In the genomic region with DNA sequence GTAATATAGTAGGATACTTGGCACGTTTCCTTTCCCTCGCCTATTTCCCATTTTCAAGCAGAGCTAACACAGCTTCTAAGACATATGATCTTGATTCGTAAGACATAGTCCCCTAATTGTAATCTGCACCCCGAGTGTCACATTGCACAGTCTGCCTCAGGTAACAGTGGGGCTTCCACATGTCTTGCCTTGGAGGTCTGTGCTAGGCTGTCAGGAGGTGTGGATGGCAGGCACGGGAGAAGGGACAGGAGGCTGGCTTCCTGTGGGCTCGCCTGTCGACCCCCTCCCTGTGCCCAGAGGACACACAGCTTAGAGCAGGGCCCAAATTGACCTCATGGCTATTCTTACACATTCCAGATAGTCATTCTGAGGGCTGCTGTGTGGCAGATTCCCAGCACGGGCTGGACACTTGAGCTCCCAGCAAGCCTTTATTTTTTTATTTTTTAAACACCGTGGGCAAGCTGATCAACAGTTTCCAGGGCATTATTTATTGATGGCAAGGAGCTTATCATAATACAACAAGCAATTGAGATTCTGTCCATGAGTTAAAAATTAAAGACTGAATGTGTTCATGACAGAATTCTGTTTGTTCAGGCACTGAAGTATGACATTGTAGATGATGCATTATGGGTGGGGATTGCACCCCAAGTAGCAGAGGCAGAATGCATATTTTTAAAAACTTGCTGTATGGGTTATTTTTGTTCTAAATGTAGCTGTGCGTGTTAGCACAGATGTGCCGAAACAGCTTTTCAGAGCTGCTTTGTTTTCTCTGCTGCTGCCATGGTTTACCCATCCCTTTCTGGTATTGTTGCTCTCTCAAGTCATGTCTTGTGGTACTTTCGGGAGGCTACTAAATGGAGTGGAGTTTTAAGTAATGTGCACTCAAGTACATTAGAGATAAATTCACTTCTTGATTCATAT, we compare ENCODE assay signal across 18 cellular contexts.
DNase-seq lines count a peak whose midpoint lies in the region; ATAC-seq, FAIRE-seq and TF ChIP-seq lines count a peak whose summit lies in the region.
"Had no signal": no experiment of that assay in that cellular context is flagged by ENCODE, and none has a peak within 500 bp of the region (broad histone marks: within the 10 kb centered on the region; RNA-seq: fewer than 3 reads in every experiment).

No MANE protein-coding gene starts in this region.

- DNase-seq in GM12891 (ENCODE audit: insufficient read length, low spot score) (no peak), MM.1S (peak; percentile 74), heart left ventricle (peak in 2 of 5 donors; percentile 41 to 53), osteocyte (ENCODE audit: extremely low spot score, unreplicated experiment) (no peak), GM19238 (ENCODE audit: insufficient read length, low spot score) (no peak), WTC11 (ENCODE audit: low spot score) (no peak)
- no peak for DNase-seq in activated naive CD4-positive, alpha-beta T cell (lab: John Stamatoyannopoulos, UW)
- DNase-seq: activated CD8-positive, alpha-beta memory T cell treated with anti-CD3 and anti-CD28 coated beads for 24 hours; activated naive CD4-positive, alpha-beta T cell treated with anti-CD3 and anti-CD28 coated beads, Interleukin-2, amount 10 ng/mL, durations not matched to agents 7 days and 5 days; BE2C; central memory CD4-positive, alpha-beta T cell; GF-D8; NCI-H1092 treated with DMSO at 0.1 percent for 48 hours; stimulated activated CD4-positive, alpha-beta T cell treated with anti-CD3 and anti-CD28 coated beads, Interleukin-4, amount 100 ng/mL, for 24 hours; stimulated activated naive CD8-positive, alpha-beta T cell treated with anti-CD3 and anti-CD28 coated beads, Interleukin-15, Interleukin-2, amounts not matched to agents 100 U/mL and 50 U/mL, for 24 hours; T1000 had no signal

- peaks cover 7% of the 10 kb centered on the region for H3K36me3 Mint-ChIP-seq in osteocyte (ENCODE audit: unreplicated experiment)
- H3K36me3 Mint-ChIP-seq in WTC11: peaks cover 5% of the 10 kb centered on the region; the same call in 1 of the 2 replicates

- CTCF ChIA-PET in WTC11 (lab: Charles Lee): interaction anchor here (0.9 kb wide), 1 partner anchor 48 kb away, joined by 3 read pairs; no protein-coding TSS in a partner anchor

- H3K9ac ChIP-seq in MM.1S (ENCODE audit: low read length): peak overlapping the region; percentile 49

- H3K9me3 ChIP-seq in MM.1S (replicated peaks; ENCODE audit: insufficient read depth, low read length) (no peaks in the 10 kb centered on the region), heart left ventricle (no peaks in the 10 kb centered on the region)
- H3K9me3 ChIP-seq: BE2C, prostate gland had no signal

- ATAC-seq in heart left ventricle (peak; percentile 82 to 91 (median 88)), HG03565 (IDR thresholded peaks at IDR 0.05; ENCODE audit: unreplicated experiment) (no peak), WTC11 (no peak)
- ATAC-seq: stimulated activated naive CD8-positive, alpha-beta T cell treated with anti-CD3 and anti-CD28 coated beads, Interleukin-15, Interleukin-2, amounts not matched to agents 100 U/mL and 50 U/mL, for 24 hours had no signal

- TF ChIP-seq CTCF in MM.1S (IDR thresholded peaks at IDR 0.05; ENCODE audit: low read length): no peak
- no peak for TF ChIP-seq CTCF in heart left ventricle (IDR thresholded peaks at IDR 0.05)
- TF ChIP-seq CTCF in osteocyte (IDR thresholded peaks at IDR 0.05): no peak
- TF ChIP-seq CTCF in WTC11 (IDR thresholded peaks at IDR 0.05): no peak

- TF ChIP-seq POLR2A in GM12891 (IDR thresholded peaks at IDR 0.05; ENCODE audit: low read depth, low read length) (peak; percentile 24; the same call in 1 of the 2 replicates), heart left ventricle (IDR thresholded peaks at IDR 0.05) (no peak)

- H3K4me3 ChIP-seq in MM.1S (ENCODE audit: low read length) (peak overlapping the region; percentile 19; the same call in 1 of the 2 replicates), heart left ventricle (no peak overlapping the region)
- H3K4me3 ChIP-seq: prostate gland had no signal

- peaks cover 29% of the 10 kb centered on the region for H3K79me2 ChIP-seq in MM.1S (ENCODE audit: low read length)

- peak overlapping the region; percentile 62 for H3K27ac Mint-ChIP-seq in osteocyte (ENCODE audit: unreplicated experiment)
- no peak overlapping the region; the same call in 1 of the 2 replicates for H3K27ac Mint-ChIP-seq in WTC11
- H3K27ac Mint-ChIP-seq: activated naive CD4-positive, alpha-beta T cell treated with anti-CD3 and anti-CD28 coated beads, Interleukin-2, amount 10 ng/mL, durations not matched to agents 7 days and 5 days had no signal

- H3K4me3 Mint-ChIP-seq in osteocyte (ENCODE audit: unreplicated experiment): peak overlapping the region; percentile 12
- no peak overlapping the region for H3K4me3 Mint-ChIP-seq in WTC11
- H3K4me3 Mint-ChIP-seq: activated naive CD4-positive, alpha-beta T cell treated with anti-CD3 and anti-CD28 coated beads, Interleukin-2, amount 10 ng/mL, durations not matched to agents 7 days and 5 days had no signal

- H3K27ac ChIP-seq in MM.1S (ENCODE audit: low read length) (peak overlapping the region; percentile 82), heart left ventricle (peak overlapping the region in 2 of 12 donors; percentile 13 to 30)
- H3K27ac ChIP-seq: prostate gland had no signal

- H3K9me2 ChIP-seq in MM.1S (replicated peaks; ENCODE audit: insufficient read depth, low read length): no peaks in the 10 kb centered on the region

- H3K27me3 Mint-ChIP-seq in osteocyte (ENCODE audit: unreplicated experiment) (no peaks in the 10 kb centered on the region), WTC11 (ENCODE audit: low read depth) (no peaks in the 10 kb centered on the region)
- H3K27me3 Mint-ChIP-seq: activated naive CD4-positive, alpha-beta T cell treated with anti-CD3 and anti-CD28 coated beads, Interleukin-2, amount 10 ng/mL, durations not matched to agents 7 days and 5 days had no signal

- peaks cover 14% of the 10 kb centered on the region for H3F3A ChIP-seq in MM.1S (ENCODE audit: insufficient read depth, low read length)

- no peaks in the 10 kb centered on the region for H3K27me3 ChIP-seq in MM.1S (replicated peaks; ENCODE audit: insufficient read depth, low read length)
- no peaks in the 10 kb centered on the region for H3K27me3 ChIP-seq in heart left ventricle
- H3K27me3 ChIP-seq: BE2C had no signal

- peaks cover 33% of the 10 kb centered on the region for H3K4me1 ChIP-seq in MM.1S (ENCODE audit: low read length)
- H3K4me1 ChIP-seq in heart left ventricle: peaks cover 0 to 39% (median 23%) of the 10 kb centered on the region in 12 donors
- H3K4me1 ChIP-seq: BE2C, prostate gland had no signal

- peak overlapping the region; percentile 54 for H3K4me2 ChIP-seq in MM.1S (ENCODE audit: low read depth, low read length)

- no peaks in the 10 kb centered on the region for H4K20me1 ChIP-seq in MM.1S (ENCODE audit: insufficient read depth, low read length)

- no peaks in the 10 kb centered on the region for H3K36me3 ChIP-seq in MM.1S (replicated peaks; ENCODE audit: insufficient read depth, low read length)
- peaks cover 0 to 1% (median 0%) of the 10 kb centered on the region in 9 donors for H3K36me3 ChIP-seq in heart left ventricle
- H3K36me3 ChIP-seq: prostate gland had no signal

- H3K4me1 Mint-ChIP-seq in osteocyte (ENCODE audit: unreplicated experiment) (peaks cover 69% of the 10 kb centered on the region), WTC11 (peaks cover 39% of the 10 kb centered on the region)
- H3K4me1 Mint-ChIP-seq: activated naive CD4-positive, alpha-beta T cell treated with anti-CD3 and anti-CD28 coated beads, Interleukin-2, amount 10 ng/mL, durations not matched to agents 7 days and 5 days had no signal

- no peak overlapping the region for H2AFZ ChIP-seq in MM.1S (ENCODE audit: low read length)

- FAIRE-seq in GM12891 (lab: Jason Lieb, UNC): peak; percentile 93

- intact Hi-C loops in heart left ventricle (cut with DNase I): no loop called here

- H3K9me3 Mint-ChIP-seq in osteocyte (ENCODE audit: unreplicated experiment) (no peaks in the 10 kb centered on the region), WTC11 (no peaks in the 10 kb centered on the region)
- H3K9me3 Mint-ChIP-seq: activated naive CD4-positive, alpha-beta T cell treated with anti-CD3 and anti-CD28 coated beads, Interleukin-2, amount 10 ng/mL, durations not matched to agents 7 days and 5 days had no signal

- POLR2A ChIA-PET in WTC11 (lab: Charles Lee): no interaction called here

- 55 to 73% (median 62%) methylated on average over 12 of the region's 12 CpGs for WGBS in heart left ventricle, 4 donors

TF ChIP-seq in GM12891, 5 proteins besides CTCF, POLR2A, EP300 and RAD21:
- TF ChIP-seq PAX5 (IDR thresholded peaks at IDR 0.05; ENCODE audit: insufficient read depth, low read length, severe bottlenecking) (no peak), SPI1 (IDR thresholded peaks at IDR 0.05; ENCODE audit: low read depth, low read length) (no peak), POU2F2 (IDR thresholded peaks at IDR 0.05; ENCODE audit: low read depth, low read length) (0 out of 2 replicates have a peak, but pooled peaks have one; percentile 19), POLR2AphosphoS5 (IDR thresholded peaks at IDR 0.05; ENCODE audit: low read depth, low read length) (no peak), TAF1 (IDR thresholded peaks at IDR 0.05; ENCODE audit: low read depth, low read length) (0 out of 2 replicates have a peak, but pooled peaks have one; percentile 23)
TF ChIP-seq in GM12891: peak in this region for 2.

TF ChIP-seq in WTC11, 78 proteins besides CTCF, POLR2A, EP300 and RAD21:
- no peak for TF ChIP-seq ELF4 (CRISPR knock-in tag; IDR thresholded peaks at IDR 0.05; ENCODE audit: low read depth)
- TF ChIP-seq PRRX2 (CRISPR knock-in tag; IDR thresholded peaks at IDR 0.05): no peak
- TF ChIP-seq ZNF121 (CRISPR knock-in tag; IDR thresholded peaks at IDR 0.05): no peak
- no peak for TF ChIP-seq ZNF138 (CRISPR knock-in tag; conservative IDR thresholded peaks at IDR 0.05)
- no peak for TF ChIP-seq ZNF232 (CRISPR knock-in tag; IDR thresholded peaks at IDR 0.05)
- TF ChIP-seq ESRRA (CRISPR knock-in tag; IDR thresholded peaks at IDR 0.05; ENCODE audit: borderline replicate concordance): no peak

Comparison
In these comparisons a context has a peak if more than half of its experiments do, and no peak if none do; other contexts are left out.
1. ATAC-seq: peak in heart left ventricle (4 of 4); none in HG03565 (single experiment) and WTC11 (single experiment).